ENCODE assay signal across 1 cellular context in genomic region chr17:13562271-13562800, GRCh38.
TF ChIP-seq lines count a peak whose summit lies in the region.

No MANE protein-coding gene starts in this region.

TF ChIP-seq in K562, 482 proteins besides CTCF, POLR2A, EP300 and RAD21 (continued from another document and continues in another):
- TF ChIP-seq, protein P1, sequence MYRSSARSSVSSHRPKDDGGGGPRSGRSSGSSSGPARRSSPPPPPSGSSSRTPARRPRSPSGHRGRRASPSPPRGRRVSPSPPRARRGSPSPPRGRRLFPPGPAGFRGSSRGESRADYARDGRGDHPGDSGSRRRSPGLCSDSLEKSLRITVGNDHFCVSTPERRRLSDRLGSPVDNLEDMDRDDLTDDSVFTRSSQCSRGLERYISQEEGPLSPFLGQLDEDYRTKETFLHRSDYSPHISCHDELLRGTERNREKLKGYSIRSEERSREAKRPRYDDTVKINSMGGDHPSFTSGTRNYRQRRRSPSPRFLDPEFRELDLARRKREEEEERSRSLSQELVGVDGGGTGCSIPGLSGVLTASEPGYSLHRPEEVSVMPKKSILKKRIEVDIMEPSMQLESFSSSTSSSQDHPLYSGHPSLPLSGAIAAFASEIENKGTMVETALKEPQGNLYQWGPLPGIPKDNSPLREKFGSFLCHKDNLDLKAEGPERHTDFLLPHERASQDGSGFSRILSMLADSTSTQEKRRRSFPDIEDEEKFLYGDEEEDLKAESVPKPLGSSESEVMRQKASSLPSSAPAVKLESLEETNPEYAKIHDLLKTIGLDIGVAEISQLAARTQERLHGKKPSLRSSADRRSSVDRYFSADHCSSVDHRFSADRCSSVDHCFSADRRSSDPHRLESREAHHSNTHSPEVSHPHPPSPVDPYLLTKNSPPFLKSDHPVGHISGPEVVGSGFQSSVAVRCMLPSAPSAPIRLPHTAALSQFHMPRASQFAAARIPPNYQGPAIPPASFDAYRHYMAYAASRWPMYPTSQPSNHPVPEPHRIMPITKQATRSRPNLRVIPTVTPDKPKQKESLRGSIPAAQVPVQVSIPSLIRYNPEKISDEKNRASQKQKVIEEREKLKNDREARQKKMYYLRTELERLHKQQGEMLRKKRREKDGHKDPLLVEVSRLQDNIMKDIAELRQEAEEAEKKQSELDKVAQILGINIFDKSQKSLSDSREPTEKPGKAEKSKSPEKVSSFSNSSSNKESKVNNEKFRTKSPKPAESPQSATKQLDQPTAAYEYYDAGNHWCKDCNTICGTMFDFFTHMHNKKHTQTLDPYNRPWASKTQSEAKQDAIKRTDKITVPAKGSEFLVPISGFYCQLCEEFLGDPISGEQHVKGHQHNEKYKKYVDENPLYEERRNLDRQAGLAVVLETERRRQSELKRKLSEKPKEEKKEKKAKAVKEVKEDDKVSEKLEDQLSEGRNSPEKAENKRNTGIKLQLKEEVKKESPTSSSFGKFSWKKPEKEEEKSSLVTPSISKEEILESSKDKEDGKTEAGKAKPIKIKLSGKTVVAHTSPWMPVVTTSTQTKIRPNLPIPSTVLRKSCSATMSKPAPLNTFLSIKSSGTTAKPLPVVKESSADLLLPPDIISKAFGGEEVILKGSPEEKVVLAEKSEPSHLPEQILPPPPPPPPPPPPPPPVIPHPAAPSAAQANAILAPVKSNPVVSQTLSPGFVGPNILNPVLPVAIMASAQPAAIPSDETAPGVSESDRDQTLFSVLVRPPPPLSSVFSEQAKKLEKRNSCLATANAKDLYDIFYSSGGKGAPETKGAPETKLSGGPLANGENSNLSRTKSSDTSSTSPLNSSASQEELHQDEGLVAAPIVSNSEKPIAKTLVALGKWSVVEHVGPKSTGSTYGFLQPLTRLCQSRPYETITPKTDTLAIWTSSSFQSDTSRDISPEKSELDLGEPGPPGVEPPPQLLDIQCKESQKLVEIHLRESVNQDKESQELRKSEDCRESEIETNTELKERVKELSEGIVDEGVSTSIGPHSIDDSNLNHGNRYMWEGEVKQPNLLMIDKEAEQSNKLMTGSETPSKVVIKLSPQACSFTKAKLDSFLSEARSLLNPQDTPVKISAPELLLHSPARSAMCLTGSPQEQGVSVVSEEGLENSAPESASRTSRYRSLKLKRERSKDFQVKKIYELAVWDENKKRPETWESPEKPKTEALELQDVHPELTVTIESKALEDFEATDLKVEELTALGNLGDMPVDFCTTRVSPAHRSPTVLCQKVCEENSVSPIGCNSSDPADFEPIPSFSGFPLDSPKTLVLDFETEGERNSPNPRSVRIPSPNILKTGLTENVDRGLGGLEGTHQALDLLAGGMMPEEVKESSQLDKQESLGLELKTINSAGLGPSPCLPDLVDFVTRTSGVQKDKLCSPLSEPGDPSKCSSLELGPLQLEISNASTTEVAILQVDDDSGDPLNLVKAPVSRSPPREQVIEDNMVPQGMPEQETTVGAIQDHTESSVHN (IDR thresholded peaks at IDR 0.05; ENCODE audit: borderline replicate concordance in 1 of 2, low read depth in 1 of 2), result no peak
- TF ChIP-seq PHB2 (IDR thresholded peaks at IDR 0.05; ENCODE audit: low read depth), result no peak
- TF ChIP-seq RCOR1 (IDR thresholded peaks at IDR 0.05; ENCODE audit: borderline replicate concordance in 1 of 2, low read depth in 2 of 2, low read length in 2 of 2), result no peak
- TF ChIP-seq, protein P2, sequence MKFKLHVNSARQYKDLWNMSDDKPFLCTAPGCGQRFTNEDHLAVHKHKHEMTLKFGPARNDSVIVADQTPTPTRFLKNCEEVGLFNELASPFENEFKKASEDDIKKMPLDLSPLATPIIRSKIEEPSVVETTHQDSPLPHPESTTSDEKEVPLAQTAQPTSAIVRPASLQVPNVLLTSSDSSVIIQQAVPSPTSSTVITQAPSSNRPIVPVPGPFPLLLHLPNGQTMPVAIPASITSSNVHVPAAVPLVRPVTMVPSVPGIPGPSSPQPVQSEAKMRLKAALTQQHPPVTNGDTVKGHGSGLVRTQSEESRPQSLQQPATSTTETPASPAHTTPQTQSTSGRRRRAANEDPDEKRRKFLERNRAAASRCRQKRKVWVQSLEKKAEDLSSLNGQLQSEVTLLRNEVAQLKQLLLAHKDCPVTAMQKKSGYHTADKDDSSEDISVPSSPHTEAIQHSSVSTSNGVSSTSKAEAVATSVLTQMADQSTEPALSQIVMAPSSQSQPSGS (CRISPR knock-in tag; IDR thresholded peaks at IDR 0.05), result no peak
- no peak for TF ChIP-seq GABPA (tag; conservative IDR thresholded peaks at IDR 0.05; ENCODE audit: low read depth)
- 0 out of 2 replicates have a peak, but pooled peaks have one; percentile 1 for TF ChIP-seq CREB3L1 (IDR thresholded peaks at IDR 0.05; ENCODE audit: borderline replicate concordance, low read depth)
- TF ChIP-seq MEIS2 (IDR thresholded peaks at IDR 0.05; ENCODE audit: partially characterized antibody), result peak; percentile 27
- no peak for TF ChIP-seq TRIM28 (IDR thresholded peaks at IDR 0.05)
- TF ChIP-seq THAP12 (CRISPR knock-in tag; IDR thresholded peaks at IDR 0.05), result no peak
- no peak for TF ChIP-seq ZNF143 (CRISPR knock-in tag; IDR thresholded peaks at IDR 0.05)
- no peak for TF ChIP-seq SMAD3 (CRISPR knock-in tag; conservative IDR thresholded peaks at IDR 0.05)
- no peak for TF ChIP-seq SIRT6 (IDR thresholded peaks at IDR 0.05; ENCODE audit: low read depth, low read length)
- TF ChIP-seq LARP7 (IDR thresholded peaks at IDR 0.05), result no peak
- no peak for TF ChIP-seq ZNF511 (CRISPR knock-in tag; IDR thresholded peaks at IDR 0.05)
- TF ChIP-seq, protein P3, sequence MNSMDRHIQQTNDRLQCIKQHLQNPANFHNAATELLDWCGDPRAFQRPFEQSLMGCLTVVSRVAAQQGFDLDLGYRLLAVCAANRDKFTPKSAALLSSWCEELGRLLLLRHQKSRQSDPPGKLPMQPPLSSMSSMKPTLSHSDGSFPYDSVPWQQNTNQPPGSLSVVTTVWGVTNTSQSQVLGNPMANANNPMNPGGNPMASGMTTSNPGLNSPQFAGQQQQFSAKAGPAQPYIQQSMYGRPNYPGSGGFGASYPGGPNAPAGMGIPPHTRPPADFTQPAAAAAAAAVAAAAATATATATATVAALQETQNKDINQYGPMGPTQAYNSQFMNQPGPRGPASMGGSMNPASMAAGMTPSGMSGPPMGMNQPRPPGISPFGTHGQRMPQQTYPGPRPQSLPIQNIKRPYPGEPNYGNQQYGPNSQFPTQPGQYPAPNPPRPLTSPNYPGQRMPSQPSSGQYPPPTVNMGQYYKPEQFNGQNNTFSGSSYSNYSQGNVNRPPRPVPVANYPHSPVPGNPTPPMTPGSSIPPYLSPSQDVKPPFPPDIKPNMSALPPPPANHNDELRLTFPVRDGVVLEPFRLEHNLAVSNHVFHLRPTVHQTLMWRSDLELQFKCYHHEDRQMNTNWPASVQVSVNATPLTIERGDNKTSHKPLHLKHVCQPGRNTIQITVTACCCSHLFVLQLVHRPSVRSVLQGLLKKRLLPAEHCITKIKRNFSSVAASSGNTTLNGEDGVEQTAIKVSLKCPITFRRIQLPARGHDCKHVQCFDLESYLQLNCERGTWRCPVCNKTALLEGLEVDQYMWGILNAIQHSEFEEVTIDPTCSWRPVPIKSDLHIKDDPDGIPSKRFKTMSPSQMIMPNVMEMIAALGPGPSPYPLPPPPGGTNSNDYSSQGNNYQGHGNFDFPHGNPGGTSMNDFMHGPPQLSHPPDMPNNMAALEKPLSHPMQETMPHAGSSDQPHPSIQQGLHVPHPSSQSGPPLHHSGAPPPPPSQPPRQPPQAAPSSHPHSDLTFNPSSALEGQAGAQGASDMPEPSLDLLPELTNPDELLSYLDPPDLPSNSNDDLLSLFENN (IDR thresholded peaks at IDR 0.05; ENCODE audit: low read depth in 2 of 2, low read length in 2 of 2), result no peak
- TF ChIP-seq, protein P4, sequence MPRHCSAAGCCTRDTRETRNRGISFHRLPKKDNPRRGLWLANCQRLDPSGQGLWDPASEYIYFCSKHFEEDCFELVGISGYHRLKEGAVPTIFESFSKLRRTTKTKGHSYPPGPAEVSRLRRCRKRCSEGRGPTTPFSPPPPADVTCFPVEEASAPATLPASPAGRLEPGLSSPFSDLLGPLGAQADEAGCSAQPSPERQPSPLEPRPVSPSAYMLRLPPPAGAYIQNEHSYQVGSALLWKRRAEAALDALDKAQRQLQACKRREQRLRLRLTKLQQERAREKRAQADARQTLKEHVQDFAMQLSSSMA (CRISPR knock-in tag; IDR thresholded peaks at IDR 0.05), result no peak
- TF ChIP-seq ZFP91 (CRISPR knock-in tag; IDR thresholded peaks at IDR 0.05), result no peak
- TF ChIP-seq CSDE1 (IDR thresholded peaks at IDR 0.05), result no peak
